29 cellular contexts compared by ENCODE assay signal in the genomic region with DNA sequence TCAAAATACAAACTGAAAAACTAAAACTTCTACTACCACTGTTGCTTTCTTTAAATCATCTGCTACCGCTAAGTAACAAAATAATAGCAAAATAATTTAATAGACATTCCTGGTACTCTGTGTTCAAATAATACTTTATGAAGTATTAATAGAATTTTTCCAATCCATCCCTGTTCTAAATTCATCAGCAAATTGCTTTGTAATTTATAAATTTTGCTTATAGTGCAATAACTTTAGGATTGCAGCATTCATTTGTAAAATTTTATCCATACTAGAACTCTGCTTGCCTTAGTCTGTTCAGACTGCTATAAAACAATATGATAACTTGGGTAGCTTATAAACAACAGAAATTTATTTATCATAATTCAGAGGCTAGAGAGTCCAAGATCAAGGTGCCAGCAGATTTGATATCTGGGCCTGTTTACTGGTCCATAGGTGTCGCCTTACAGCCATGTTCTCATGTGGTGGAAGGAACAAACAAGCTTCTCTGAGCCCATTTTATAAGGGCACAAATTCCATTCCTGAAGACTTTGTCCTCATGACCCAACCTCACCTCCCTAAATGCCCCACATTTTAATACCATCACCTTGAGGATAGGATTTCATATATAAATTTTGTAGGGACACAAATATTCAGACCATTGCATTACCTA.
"Had no signal": no experiment of that assay in that cellular context is flagged by ENCODE, and none has a peak within 500 bp of the region (broad histone marks: within the 10 kb centered on the region; RNA-seq: fewer than 3 reads in every experiment).

No MANE protein-coding gene starts in this region.

- H3K4me1 ChIP-seq: esophagus squamous epithelium, heart right ventricle, lower lobe of right lung, psoas muscle, spleen, testis, tibial artery had no signal

- H3K27ac Mint-ChIP-seq: effector memory CD8-positive, alpha-beta T cell; immature natural killer cell; memory B cell; natural killer cell; stimulated activated memory B cell treated with anti-CD40 and anti-IgM and Interleukin-4, amounts not matched to agents 10 μg/mL and 1 μg/mL and 100 μg/mL, for 72 hours; type B pancreatic cell had no signal

- H3K4me3 ChIP-seq: esophagus squamous epithelium, heart right ventricle, lower lobe of right lung, ovary, psoas muscle, skin epidermis, spleen, testis, tibial artery had no signal

- DNase-seq: cortex of kidney; effector memory CD8-positive, alpha-beta T cell; erythroblast; esophagus squamous epithelium; foreskin melanocyte; glutamatergic neuron; heart right ventricle; hippocampal formation; immature natural killer cell; islet precursor cell; kidney glomerular epithelial cell; left ventricle myocardium superior; lower lobe of right lung; natural killer cell; occipital lobe; ovary; posterior cingulate gyrus; psoas muscle; right cardiac atrium; spleen; stimulated activated CD4-positive, alpha-beta T cell treated with anti-CD3 and anti-CD28 coated beads, Interleukin-4, amount 100 ng/mL, for 4 hours; stimulated activated naive CD8-positive, alpha-beta T cell treated with anti-CD3 and anti-CD28 coated beads, Interleukin-15, Interleukin-2, amounts not matched to agents 100 U/mL and 50 U/mL, for 24 hours; substantia nigra; testis; tibial artery had no signal

- ATAC-seq: effector memory CD8-positive, alpha-beta T cell; heart right ventricle; left ventricle myocardium superior; lower lobe of right lung; natural killer cell; psoas muscle; right cardiac atrium; stimulated activated memory B cell treated with anti-CD40 and anti-IgM and Interleukin-4, amounts not matched to agents 10 μg/mL and 1 μg/mL and 100 μg/mL, for 72 hours; stimulated activated naive CD8-positive, alpha-beta T cell treated with anti-CD3 and anti-CD28 coated beads, Interleukin-15, Interleukin-2, amounts not matched to agents 100 U/mL and 50 U/mL, for 24 hours had no signal

- H3K27me3 ChIP-seq: esophagus squamous epithelium, heart right ventricle, ovary, spleen, testis, tibial artery had no signal

- H3K27me3 Mint-ChIP-seq: effector memory CD8-positive, alpha-beta T cell; memory B cell; stimulated activated memory B cell treated with anti-CD40 and anti-IgM and Interleukin-4, amounts not matched to agents 10 μg/mL and 1 μg/mL and 100 μg/mL, for 72 hours; type B pancreatic cell had no signal

- H3K9me3 ChIP-seq: esophagus squamous epithelium, ovary, psoas muscle, testis, tibial artery had no signal

- H3K36me3 ChIP-seq: esophagus squamous epithelium, heart right ventricle, lower lobe of right lung, ovary, spleen, tibial artery had no signal

- H3K4me3 Mint-ChIP-seq: effector memory CD8-positive, alpha-beta T cell; immature natural killer cell; memory B cell; natural killer cell; stimulated activated memory B cell treated with anti-CD40 and anti-IgM and Interleukin-4, amounts not matched to agents 10 μg/mL and 1 μg/mL and 100 μg/mL, for 72 hours; type B pancreatic cell had no signal

- H3K4me1 Mint-ChIP-seq: immature natural killer cell; memory B cell; natural killer cell; stimulated activated memory B cell treated with anti-CD40 and anti-IgM and Interleukin-4, amounts not matched to agents 10 μg/mL and 1 μg/mL and 100 μg/mL, for 72 hours had no signal

- H3K36me3 Mint-ChIP-seq: memory B cell; stimulated activated memory B cell treated with anti-CD40 and anti-IgM and Interleukin-4, amounts not matched to agents 10 μg/mL and 1 μg/mL and 100 μg/mL, for 72 hours; type B pancreatic cell had no signal

- H3K27ac ChIP-seq: esophagus squamous epithelium, heart right ventricle, lower lobe of right lung, ovary, psoas muscle, skin epidermis, spleen, testis, tibial artery had no signal
